In genomic region chr22:38427465-38427864, GRCh38 we compare ENCODE assay signal across 3 cellular contexts. TPM values are rescaled to one million over a fixed set of nuclear protein-coding genes. Genes with fewer than 3 reads are reported as not detected.
"Had no signal": no experiment of that assay in that cellular context is flagged by ENCODE, and none has a peak within 500 bp of the region (broad histone marks: within the 10 kb centered on the region; RNA-seq: fewer than 3 reads in every experiment).

No MANE protein-coding gene starts in this region.

- DNase-seq: GDM1, GF-D8 had no signal

- H3K4me3 ChIP-seq: GM12878 had no signal

- ATAC-seq: GM12878 had no signal

RNA-seq across cellular contexts. Expression of gene KCNJ4, which starts 27.5 kb away (rescaled TPM):
- total RNA-seq: GM12878 had no signal
- polyA plus RNA-seq: GM12878 had no signal
